Comparison of ENCODE assay signal across 8 cellular contexts in the genomic region with DNA sequence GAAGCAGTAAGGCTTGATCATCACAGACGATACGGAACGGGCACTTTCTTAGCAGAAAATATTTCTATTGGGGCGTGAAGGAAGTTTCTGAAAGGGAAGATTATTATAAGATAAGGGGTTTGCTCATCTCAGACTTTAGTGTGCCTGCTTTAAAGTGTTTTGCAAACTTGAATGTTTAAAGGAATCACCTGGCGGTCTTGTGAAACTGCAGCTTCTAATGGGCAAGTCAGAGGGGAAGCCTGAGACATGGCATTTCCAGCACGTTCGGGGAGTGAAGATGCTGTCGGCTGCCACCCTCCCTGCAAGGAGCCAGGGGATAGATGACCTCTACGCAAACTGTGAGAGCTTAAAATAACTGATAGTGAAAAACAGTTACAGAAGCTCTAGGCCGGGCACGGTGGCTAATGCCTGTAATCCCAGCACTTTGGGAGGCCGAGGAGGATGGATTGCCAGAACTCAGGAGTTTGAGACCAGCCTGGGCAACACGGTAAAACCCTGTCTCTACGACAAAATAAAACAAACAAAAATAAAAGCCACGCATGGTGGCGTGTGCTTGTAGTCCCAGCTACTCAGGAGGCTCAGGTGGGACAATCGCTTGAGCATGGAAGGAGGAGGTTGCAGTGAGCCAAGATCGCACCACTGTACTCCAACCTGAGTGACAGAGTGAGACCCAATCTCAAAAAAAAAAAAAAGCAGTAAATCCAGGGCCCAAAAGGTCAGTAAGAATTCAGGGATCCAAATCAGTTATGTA. TPM values are rescaled to one million over a fixed set of nuclear protein-coding genes. Genes with fewer than 3 reads are reported as not detected.
A peak's percentile ranks its signal among the peaks of the same experiment; 100 is the strongest.
DNase-seq lines count a peak whose midpoint lies in the region; ATAC-seq, FAIRE-seq and TF ChIP-seq lines count a peak whose summit lies in the region.

No MANE protein-coding gene starts in this region.

- CTCF ChIA-PET in A549 (lab: Yijun Ruan, JAX) (interaction anchor here (0.8 to 2.8 kb wide), 5 partner anchors 25 to 185 kb away, joined by 3 to 14 read pairs (median 4); no protein-coding TSS in a partner anchor), HCT116 (lab: Charles Lee) (interaction anchor here (1.9 kb wide), 1 partner anchor 54 kb away, joined by 4 read pairs; no protein-coding TSS in a partner anchor)

- H3K36me3 ChIP-seq in HCT116 (ENCODE audit: control insufficient read depth in 1 of 2, insufficient read depth in 2 of 2, low read length in 2 of 2) (no peaks in the 10 kb centered on the region), right lobe of liver (no peaks in the 10 kb centered on the region)

- H3K79me2 ChIP-seq in HCT116 (ENCODE audit: insufficient read depth, low read length): peaks cover 21% of the 10 kb centered on the region

- TF ChIP-seq POLR2A in A549 (IDR thresholded peaks at IDR 0.05; ENCODE audit: low read length): no peak
- TF ChIP-seq POLR2A in HCT116 (IDR thresholded peaks at IDR 0.05; ENCODE audit: borderline replicate concordance, extremely low read depth, insufficient read depth, insufficient read length): no peak
- TF ChIP-seq POLR2A in right lobe of liver (IDR thresholded peaks at IDR 0.05): no peak

- peak in 1 of 2 experiments; percentile 44 for DNase-seq in A549 (ENCODE audit: low read depth in 1 of 2, low spot score in 1 of 2)
- DNase-seq in HCT116 (ENCODE audit: low read depth, low spot score): no peak
- no peak for DNase-seq in astrocyte of the cerebellum (ENCODE audit: low read depth)
- no peak for DNase-seq in right lobe of liver
- DNase-seq in type B pancreatic cell (ENCODE audit: extremely low spot score, unreplicated experiment): no peak
- no peak for DNase-seq in activated gamma-delta T cell treated with Interleukin-2 at 50 U/mL for 16 hours
- DNase-seq in AG08396 (ENCODE audit: low spot score): no peak

- H3K27me3 ChIP-seq in HCT116 (ENCODE audit: insufficient read depth, low read length) (no peaks in the 10 kb centered on the region), right lobe of liver (no peaks in the 10 kb centered on the region)

- no peak for FAIRE-seq in A549 (lab: Jason Lieb, UNC)

- H3K9me3 Mint-ChIP-seq in type B pancreatic cell: no peaks in the 10 kb centered on the region

- RAD21 ChIA-PET in HCT116 (lab: Charles Lee; ENCODE audit: low non-redundant PET in 1 of 2, low total read pairs in 2 of 2, uncharacterized antibody in 2 of 2, unreplicated experiment in 2 of 2): no interaction called here

- BruUV-seq in HCT116 (replicated peaks; lab: Mats Ljungman, UMichigan): no TSS peak

- peak overlapping the region; percentile 98 for H3K4me3 Mint-ChIP-seq in type B pancreatic cell

- in situ Hi-C loops in astrocyte of the cerebellum (cut with HindIII; ENCODE audit: low sequenced_read_pairs): no loop called here

- H4K20me1 ChIP-seq in HCT116 (ENCODE audit: insufficient read depth): no peaks in the 10 kb centered on the region

- no peaks in the 10 kb centered on the region for H3K9me3 ChIP-seq in A549
- no peaks in the 10 kb centered on the region for H3K9me3 ChIP-seq in HCT116 (ENCODE audit: control insufficient read depth in 1 of 2, insufficient read depth in 1 of 2, low read depth in 1 of 2, low read length in 2 of 2)
- no peaks in the 10 kb centered on the region for H3K9me3 ChIP-seq in right lobe of liver

- POLR2A ChIA-PET in A549 (lab: Yijun Ruan, JAX) (interaction anchor here (1.4 to 1.7 kb wide), 2 partner anchors 47 to 48 kb away, joined by 5 to 6 read pairs; no protein-coding TSS in a partner anchor), HCT116 (lab: Charles Lee) (no interaction called here)

- H3K4me3 ChIP-seq in A549 (peak overlapping the region; percentile 63), HCT116 (replicated peaks in 1 of 2; ENCODE audit: low read depth in 1 of 2, low read length in 2 of 2) (peak overlapping the region; percentile 72 to 95), astrocyte of the cerebellum (ENCODE audit: low read depth, low read length) (peak overlapping the region; percentile 47), right lobe of liver (peak overlapping the region; percentile 51 to 68 (median 57))

- H3K36me3 Mint-ChIP-seq in type B pancreatic cell: no peaks in the 10 kb centered on the region

- H3K27ac ChIP-seq in A549 (peak overlapping the region; percentile 90 to 92), HCT116 (ENCODE audit: low read depth, low read length) (peak overlapping the region; percentile 31; the same call in 1 of the 2 replicates), right lobe of liver (peak overlapping the region in 1 of 3 donors; percentile 52)

- H3K4me2 ChIP-seq in A549 (peak overlapping the region; percentile 85), HCT116 (ENCODE audit: low read length) (peak overlapping the region; percentile 79)

- H3K9me2 ChIP-seq in HCT116 (ENCODE audit: insufficient read depth): no peaks in the 10 kb centered on the region

- H3K27me3 Mint-ChIP-seq in type B pancreatic cell: no peaks in the 10 kb centered on the region

- peaks cover 29% of the 10 kb centered on the region; the same call in 2 of the 3 replicates for H3K4me1 ChIP-seq in A549
- H3K4me1 ChIP-seq in HCT116 (ENCODE audit: control insufficient read depth in 1 of 2, insufficient read depth in 2 of 2, low read length in 2 of 2): peaks cover 12 to 25% of the 10 kb centered on the region in 2 experiments; a peak in 3 of 4 replicates
- H3K4me1 ChIP-seq in right lobe of liver: peaks cover 0 to 43% (median 9%) of the 10 kb centered on the region in 4 donors

- ATAC-seq in A549 (peak in 1 of 2 experiments; percentile 4; a peak in 2 of 6 replicates), HCT116 (no peak), right lobe of liver (no peak), HG03439 (IDR thresholded peaks at IDR 0.05; ENCODE audit: unreplicated experiment) (no peak)

- H2AFZ ChIP-seq in HCT116 (ENCODE audit: low read depth, low read length, poor library complexity, severe bottlenecking): peak overlapping the region; percentile 58

- TF ChIP-seq RAD21 in A549 (conservative IDR thresholded peaks at IDR 0.05 in 1 of 2, IDR thresholded peaks at IDR 0.05 in 1 of 2): no peak
- TF ChIP-seq RAD21 in HCT116 (IDR thresholded peaks at IDR 0.05; ENCODE audit: low read depth): no peak

- no peak for TF ChIP-seq EP300 in A549 (IDR thresholded peaks at IDR 0.05)

- WGBS in A549 (ENCODE audit: missing lambda C conversion rate): 57% methylated on average over 18 of the region's 18 CpGs
- WGBS in right lobe of liver (ENCODE audit: insufficient coverage, low coverage, low lambda C conversion rate, missing lambda C conversion rate): 24% methylated on average over 17 of the region's 18 CpGs

- TF ChIP-seq CTCF in A549 (IDR thresholded peaks at IDR 0.05) (no peak), HCT116 (IDR thresholded peaks at IDR 0.05 in 2 of 3, conservative IDR thresholded peaks at IDR 0.05 in 1 of 3; ENCODE audit: borderline replicate concordance in 1 of 3, insufficient read depth in 1 of 3, low read depth in 2 of 3, low read length in 2 of 3) (no peak), astrocyte of the cerebellum (IDR thresholded peaks at IDR 0.05; ENCODE audit: low read depth, low read length, missing control alignments) (no peak), right lobe of liver (IDR thresholded peaks at IDR 0.05) (no peak), type B pancreatic cell (conservative IDR thresholded peaks at IDR 0.05) (no peak)

- peak overlapping the region; percentile 79 for H3K9ac ChIP-seq in HCT116 (ENCODE audit: low read length)

- peaks cover 45% of the 10 kb centered on the region for H3K4me1 Mint-ChIP-seq in type B pancreatic cell (ENCODE audit: unreplicated experiment)

- intact Hi-C loops in HCT116 (cut with micrococcal nuclease) (loop anchor here (2.0 kb wide), 1 partner anchor 45 kb away; no protein-coding TSS in a partner anchor), right lobe of liver (cut with DNase I) (no loop called here)

- peak overlapping the region; percentile 80 for H3K27ac Mint-ChIP-seq in type B pancreatic cell

TF ChIP-seq in A549, 52 proteins besides CTCF, POLR2A, EP300 and RAD21 (continues in another document):
- TF ChIP-seq EHMT2 (IDR thresholded peaks at IDR 0.05; ENCODE audit: low read depth): no peak
- TF ChIP-seq, protein P1, sequence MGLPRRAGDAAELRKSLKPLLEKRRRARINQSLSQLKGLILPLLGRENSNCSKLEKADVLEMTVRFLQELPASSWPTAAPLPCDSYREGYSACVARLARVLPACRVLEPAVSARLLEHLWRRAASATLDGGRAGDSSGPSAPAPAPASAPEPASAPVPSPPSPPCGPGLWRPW (IDR thresholded peaks at IDR 0.05): no peak
- TF ChIP-seq JUN (IDR thresholded peaks at IDR 0.05): no peak
- no peak for TF ChIP-seq TP53 (CRISPR knock-in tag; IDR thresholded peaks at IDR 0.05)

TF ChIP-seq in HCT116, 20 proteins besides CTCF, POLR2A, EP300 and RAD21 (continues in another document):
- TF ChIP-seq CBX3 (IDR thresholded peaks at IDR 0.05; ENCODE audit: low read depth) (no peak), ELF1 (IDR thresholded peaks at IDR 0.05; ENCODE audit: borderline replicate concordance, low read depth) (no peak), TCF7L2 (IDR thresholded peaks at IDR 0.05; ENCODE audit: borderline replicate concordance, extremely low read depth, insufficient read depth, insufficient read length) (no peak), CEBPB (IDR thresholded peaks at IDR 0.05; ENCODE audit: low read depth) (no peak)
- TF ChIP-seq, protein P2, sequence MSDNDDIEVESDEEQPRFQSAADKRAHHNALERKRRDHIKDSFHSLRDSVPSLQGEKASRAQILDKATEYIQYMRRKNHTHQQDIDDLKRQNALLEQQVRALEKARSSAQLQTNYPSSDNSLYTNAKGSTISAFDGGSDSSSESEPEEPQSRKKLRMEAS (IDR thresholded peaks at IDR 0.05): no peak

RNA-seq across cellular contexts. Expression of gene KIF16B, which starts 2.3 kb away (rescaled TPM):
- 23.3 and 27.4 TPM in 2 replicates for polyA plus RNA-seq in A549 (2011; rRNA removed)
- 6.1 and 7.1 TPM in 2 replicates for polyA plus RNA-seq in A549 (2012; cell fraction: cytosol; rRNA removed)
- 9.5 and 12.0 TPM in 2 replicates for polyA plus RNA-seq in A549 (2012; cell fraction: nucleus; rRNA removed)
- 12.1 to 14.1 TPM (median 13.8 TPM) in 3 replicates for polyA plus RNA-seq in A549 (2017; fragmentation: RNase III; extraction: RNeasy Plus Mini Kit Qiagen cat#74134 plus additional on column Dnase treatment)
- 20.2 and 24.1 TPM in 2 replicates for polyA minus RNA-seq in A549 (2011; rRNA and poly(A)+ RNA removed)
- total RNA-seq in HCT116 (2021; ENCODE audit: unreplicated experiment): 7.0 TPM
- polyA plus RNA-seq in HCT116 (2012): 4.2 and 5.2 TPM in 2 replicates
- 10 to 100 TPM in 5 of 6 experiments, 1 to 10 TPM in 1; 8.4 to 15.9 (median 11.7) TPM for total RNA-seq in right lobe of liver
- total RNA-seq in type B pancreatic cell (ENCODE audit: low replicate concordance): 10.3 and 10.4 TPM in 2 replicates
